8 cellular contexts compared by ENCODE assay signal in the genomic region with DNA sequence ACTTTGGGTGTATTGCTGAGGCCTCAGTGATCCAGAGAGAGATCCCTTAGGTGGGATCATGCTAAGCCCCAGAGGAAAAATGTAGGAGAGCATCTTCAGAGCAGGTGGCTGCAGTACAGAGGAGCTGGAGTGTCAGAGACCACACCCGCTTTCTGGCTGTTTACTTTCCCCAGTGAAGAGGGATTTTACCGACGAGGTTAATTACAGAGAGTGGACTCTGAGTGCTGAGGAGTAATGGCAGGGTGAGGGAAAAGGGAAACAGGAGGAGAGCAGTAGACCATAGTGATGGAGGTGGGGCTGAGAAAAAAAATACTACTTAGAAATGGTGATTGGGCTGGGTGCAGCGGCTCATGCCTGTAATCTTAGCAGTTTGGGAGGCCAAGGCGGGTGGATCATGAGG. TPM values are rescaled to one million over a fixed set of nuclear protein-coding genes. Genes with fewer than 3 reads are reported as not detected.
DNase-seq lines count a peak whose midpoint lies in the region; ATAC-seq and TF ChIP-seq lines count a peak whose summit lies in the region.

No MANE protein-coding gene starts in this region.

- peaks cover 5% of the 10 kb centered on the region for H3K36me3 Mint-ChIP-seq in T-helper 1 cell treated with Interleukin-12 subunit alpha and Interleukin-12 subunit beta and Interleukin-4 antibody, amounts not matched to agents 30 μg/mL and 1 μg/mL, for 36 hours (ENCODE audit: low read depth)
- H3K36me3 Mint-ChIP-seq in T-cell (no peaks in the 10 kb centered on the region), natural killer cell (no peaks in the 10 kb centered on the region), HFFc6 (ENCODE audit: low read depth) (no peaks in the 10 kb centered on the region)

- DNase-seq in T-helper 1 cell (no peak), NCI-H1436 (lab: John Stamatoyannopoulos, UW) (peak; percentile 56), T-cell (no peak), natural killer cell (no peak), HFFc6 (no peak), body of pancreas (no peak)

- no peaks in the 10 kb centered on the region for H3K9me3 ChIP-seq in body of pancreas

- H3K9me3 Mint-ChIP-seq in T-helper 1 cell treated with Interleukin-12 subunit alpha and Interleukin-12 subunit beta and Interleukin-4 antibody, amounts not matched to agents 30 μg/mL and 1 μg/mL, for 36 hours = no peaks in the 10 kb centered on the region
- H3K9me3 Mint-ChIP-seq in T-cell (no peaks in the 10 kb centered on the region), natural killer cell (no peaks in the 10 kb centered on the region), HFFc6 (no peaks in the 10 kb centered on the region)

- H3K27me3 ChIP-seq in body of pancreas = no peaks in the 10 kb centered on the region

- intact Hi-C loops in natural killer cell (cut with micrococcal nuclease) (no loop called here), body of pancreas (cut with DNase I) (no loop called here)

- peak overlapping the region; percentile 94 for H3K27ac Mint-ChIP-seq in T-helper 1 cell treated with Interleukin-12 subunit alpha and Interleukin-12 subunit beta and Interleukin-4 antibody, amounts not matched to agents 30 μg/mL and 1 μg/mL, for 36 hours
- peak overlapping the region; percentile 91 to 94 for H3K27ac Mint-ChIP-seq in T-cell
- H3K27ac Mint-ChIP-seq in natural killer cell = peak overlapping the region; percentile 66 to 84
- no peak overlapping the region for H3K27ac Mint-ChIP-seq in HFFc6

- WGBS in body of pancreas, 2 donors = 72 to 79% methylated on average over 5 of the region's 5 CpGs

- POLR2A ChIA-PET in T-cell (lab: Charles Lee) = interaction anchor here (0.7 to 1.1 kb wide), 5 partner anchors 14 to 243 kb away, joined by 3 to 17 read pairs (median 8); no protein-coding TSS in a partner anchor

- H3K4me1 ChIP-seq in body of pancreas = no peaks in the 10 kb centered on the region

- H3K27ac ChIP-seq in body of pancreas = no peak overlapping the region

- CTCF ChIA-PET in T-cell (lab: Charles Lee) = interaction anchor here (0.6 to 1.5 kb wide), 4 partner anchors 24 to 178 kb away, joined by 3 to 7 read pairs (median 4); a partner anchor contains a TSS

- no peak for TF ChIP-seq CTCF in natural killer cell (IDR thresholded peaks at IDR 0.05)
- no peak for TF ChIP-seq CTCF in HFFc6 (IDR thresholded peaks at IDR 0.05)
- no peak for TF ChIP-seq CTCF in body of pancreas (IDR thresholded peaks at IDR 0.05)

- H3K4me3 ChIP-seq in body of pancreas = no peak overlapping the region

- no peaks in the 10 kb centered on the region for H3K27me3 Mint-ChIP-seq in T-helper 1 cell treated with Interleukin-12 subunit alpha and Interleukin-12 subunit beta and Interleukin-4 antibody, amounts not matched to agents 30 μg/mL and 1 μg/mL, for 36 hours (ENCODE audit: low read depth)
- H3K27me3 Mint-ChIP-seq in T-cell (no peaks in the 10 kb centered on the region), natural killer cell (ENCODE audit: low read depth in 2 of 2) (no peaks in the 10 kb centered on the region), HFFc6 (ENCODE audit: insufficient read depth) (peaks cover 8% of the 10 kb centered on the region)

- ATAC-seq in T-cell (replicated peaks in 1 of 4) (no peak), natural killer cell (no peak), body of pancreas (no peak), GM19035 (IDR thresholded peaks at IDR 0.05; ENCODE audit: unreplicated experiment) (no peak)

- H3K36me3 ChIP-seq in body of pancreas (replicated peaks in 1 of 2; ENCODE audit: insufficient read depth in 1 of 2, low read depth in 2 of 2) = no peaks in the 10 kb centered on the region

- peak overlapping the region; percentile 76 for H3K4me3 Mint-ChIP-seq in T-helper 1 cell treated with Interleukin-12 subunit alpha and Interleukin-12 subunit beta and Interleukin-4 antibody, amounts not matched to agents 30 μg/mL and 1 μg/mL, for 36 hours
- H3K4me3 Mint-ChIP-seq in T-cell (peak overlapping the region; percentile 73 to 80 (median 80)), natural killer cell (peak overlapping the region; percentile 85), HFFc6 (no peak overlapping the region)

- peaks cover 25% of the 10 kb centered on the region for H3K4me1 Mint-ChIP-seq in T-helper 1 cell treated with Interleukin-12 subunit alpha and Interleukin-12 subunit beta and Interleukin-4 antibody, amounts not matched to agents 30 μg/mL and 1 μg/mL, for 36 hours (ENCODE audit: low read depth)
- peaks cover 22 to 30% (median 24%) of the 10 kb centered on the region in 3 donors for H3K4me1 Mint-ChIP-seq in T-cell
- H3K4me1 Mint-ChIP-seq in natural killer cell = peaks cover 20 to 21% of the 10 kb centered on the region in 2 donors
- peaks cover 14% of the 10 kb centered on the region; the same call in 1 of the 2 replicates for H3K4me1 Mint-ChIP-seq in HFFc6 (ENCODE audit: low read depth)

- TF ChIP-seq POLR2A in body of pancreas (IDR thresholded peaks at IDR 0.05) = no peak

RNA-seq across cellular contexts. Expression of a gene that starts 43.3 kb away (rescaled TPM):
- total RNA-seq in T-cell = 100 to 1,000 TPM in 2 of 5 donors, 10 to 100 TPM in 3; 78.6 to 211 (median 92.0) TPM
- 100 to 1,000 TPM; 186 to 249 (median 243) TPM for total RNA-seq in natural killer cell
- 10 to 100 TPM; 22.8 to 34.4 (median 28.5) TPM for total RNA-seq in HFFc6 (2021; fragmentation: NEBNext Ultra II Directional; extraction: Animal tissue kit (Norgen Biotek cat#: 25700))
- total RNA-seq in body of pancreas = 10 to 100 TPM; 30.3 to 48.8 TPM
